Comparison of ENCODE assay signal across 20 cellular contexts in genomic region chr5:132999246-132999645, GRCh38. TPM values are rescaled to one million over a fixed set of nuclear protein-coding genes. Genes with fewer than 3 reads are reported as not detected.
DNase-seq lines count a peak whose midpoint lies in the region; ATAC-seq and TF ChIP-seq lines count a peak whose summit lies in the region.
"Had no signal": no experiment of that assay in that cellular context is flagged by ENCODE, and none has a peak within 500 bp of the region (broad histone marks: within the 10 kb centered on the region; RNA-seq: fewer than 3 reads in every experiment).

No MANE protein-coding gene starts in this region.

- no peaks in the 10 kb centered on the region for H3K27me3 ChIP-seq in stomach

- H3K27ac Mint-ChIP-seq in CD14-positive monocyte (peak overlapping the region in 4 of 7 donors; percentile 28 to 74 (median 43)), chondrocyte (ENCODE audit: unreplicated experiment) (peak overlapping the region; percentile 74)

- H3K27ac ChIP-seq in stomach = no peak overlapping the region

- no peak for ATAC-seq in HG02981 (IDR thresholded peaks at IDR 0.05; ENCODE audit: unreplicated experiment)
- ATAC-seq: HCT116, Right ventricle myocardium inferior had no signal

- no peaks in the 10 kb centered on the region for H3K4me1 ChIP-seq in stomach

- H3K36me3 ChIP-seq in stomach = peaks cover 17 to 41% (median 36%) of the 10 kb centered on the region in 4 donors

- H3K27me3 Mint-ChIP-seq in CD14-positive monocyte (ENCODE audit: low read depth in 3 of 3) = peaks cover 0 to 1% (median 0%) of the 10 kb centered on the region in 3 donors
- no peaks in the 10 kb centered on the region for H3K27me3 Mint-ChIP-seq in chondrocyte (ENCODE audit: low read depth)
- H3K27me3 Mint-ChIP-seq: CD8-positive, alpha-beta memory T cell; IgD-negative memory B cell had no signal

- TF ChIP-seq EP300 in stomach (IDR thresholded peaks at IDR 0.05) = no peak

- intact Hi-C loops in CD14-positive monocyte (cut with micrococcal nuclease) = no loop called here
- intact Hi-C loops in stomach (cut with DNase I; ENCODE audit: low total_unique reads) = no loop called here

- DNase-seq in CD14-positive monocyte (ENCODE audit: low spot score) (no peak), chondrocyte (ENCODE audit: low spot score) (no peak), iris pigment epithelial cell (ENCODE audit: low read depth) (peak; percentile 4), retinal pigment epithelial cell (ENCODE audit: low read depth) (peak; percentile 9), stomach (no peak), SIG-M5 (lab: John Stamatoyannopoulos, UW) (no peak)
- DNase-seq: 8988T; C1 segment of cervical spinal cord; CD8-positive, alpha-beta memory T cell; DMS53; GDM1; NCI-H1105 treated with DMSO at 0.1 percent for 48 hours; NCI-H1694; NCI-H2081; NCI-H2171 treated with DMSO at 0.1 percent for 48 hours; NCI-H526 had no signal

- no peak overlapping the region for H3K4me3 Mint-ChIP-seq in CD14-positive monocyte
- no peak overlapping the region for H3K4me3 Mint-ChIP-seq in chondrocyte (ENCODE audit: unreplicated experiment)
- H3K4me3 Mint-ChIP-seq: CD8-positive, alpha-beta memory T cell had no signal

- TF ChIP-seq POLR2A in stomach (IDR thresholded peaks at IDR 0.05) = no peak

- no peak for TF ChIP-seq CTCF in CD14-positive monocyte (IDR thresholded peaks at IDR 0.05)
- TF ChIP-seq CTCF in chondrocyte (IDR thresholded peaks at IDR 0.05) = no peak
- TF ChIP-seq CTCF in retinal pigment epithelial cell (conservative IDR thresholded peaks at IDR 0.05; ENCODE audit: low read depth, low read length) = no peak
- TF ChIP-seq CTCF in stomach (IDR thresholded peaks at IDR 0.05) = no peak

- H3K9me3 ChIP-seq in stomach = no peaks in the 10 kb centered on the region

- H3K36me3 Mint-ChIP-seq in CD14-positive monocyte (peaks cover 33 to 53% of the 10 kb centered on the region in 2 donors), chondrocyte (ENCODE audit: low read depth) (peaks cover 4% of the 10 kb centered on the region)

- H3K4me3 ChIP-seq in retinal pigment epithelial cell (ENCODE audit: low read length) (no peak overlapping the region), stomach (no peak overlapping the region)

- H3K9me3 Mint-ChIP-seq in CD14-positive monocyte = no peaks in the 10 kb centered on the region
- H3K9me3 Mint-ChIP-seq in chondrocyte (ENCODE audit: low read depth) = no peaks in the 10 kb centered on the region
- H3K9me3 Mint-ChIP-seq: CD8-positive, alpha-beta memory T cell; IgD-negative memory B cell had no signal

- H3K4me1 Mint-ChIP-seq in CD14-positive monocyte (peaks cover 8% of the 10 kb centered on the region), chondrocyte (ENCODE audit: low read depth) (peaks cover 28% of the 10 kb centered on the region)
- H3K4me1 Mint-ChIP-seq: IgD-negative memory B cell had no signal

- 45 to 62% (median 52%) methylated on average over 2 of the region's 2 CpGs for WGBS in stomach, 5 donors

RNA-seq across cellular contexts. Expression of gene ZCCHC10, which starts 27.1 kb away (rescaled TPM):
- polyA plus RNA-seq in CD14-positive monocyte = 10 to 100 TPM; 45.3 to 52.7 TPM
- total RNA-seq in chondrocyte = 19.8 to 21.9 TPM (median 19.9 TPM) in 3 replicates
- 10 to 100 TPM in 1 of 5 donors, 1 to 10 TPM in 3, under 1 TPM in 1; 0.29 to 16.5 (median 6.4) TPM for total RNA-seq in stomach
- polyA plus RNA-seq in stomach = 10 to 100 TPM; 21.3 to 45.1 (median 23.3) TPM

RNA-seq across cellular contexts. Expression of gene AFF4, which starts 35.8 kb away (rescaled TPM):
- 10 to 100 TPM in 1 of 2 donors, 1 to 10 TPM in 1; 9.7 to 17.6 TPM for polyA plus RNA-seq in CD14-positive monocyte
- total RNA-seq in chondrocyte = 104 to 128 TPM (median 122 TPM) in 3 replicates
- 100 to 1,000 TPM in 2 of 5 donors, 10 to 100 TPM in 3; 15.9 to 133 (median 99.1) TPM for total RNA-seq in stomach
- 10 to 100 TPM in 1 of 3 donors, 1 to 10 TPM in 2; 7.0 to 18.3 (median 9.4) TPM for polyA plus RNA-seq in stomach

RNA-seq across cellular contexts. Expression of gene HSPA4, which starts 52.6 kb away (rescaled TPM):
- polyA plus RNA-seq in CD14-positive monocyte (10 to 100 TPM; 27.7 to 52.0 TPM), stomach (10 to 100 TPM; 29.3 to 44.5 (median 29.9) TPM)
- total RNA-seq in chondrocyte (112 to 117 TPM (median 112 TPM) in 3 replicates), stomach (10 to 100 TPM; 21.6 to 79.1 (median 48.8) TPM)

Comparison
In these comparisons a context has a peak if more than half of its experiments do, and no peak if none do; other contexts are left out.
1. DNase-seq: peak in iris pigment epithelial cell (single experiment) and retinal pigment epithelial cell (single experiment); none in CD14-positive monocyte (single experiment), chondrocyte (single experiment), stomach (single experiment) and SIG-M5 (single experiment).